Comparison of ENCODE assay signal across 11 cellular contexts in the genomic region with DNA sequence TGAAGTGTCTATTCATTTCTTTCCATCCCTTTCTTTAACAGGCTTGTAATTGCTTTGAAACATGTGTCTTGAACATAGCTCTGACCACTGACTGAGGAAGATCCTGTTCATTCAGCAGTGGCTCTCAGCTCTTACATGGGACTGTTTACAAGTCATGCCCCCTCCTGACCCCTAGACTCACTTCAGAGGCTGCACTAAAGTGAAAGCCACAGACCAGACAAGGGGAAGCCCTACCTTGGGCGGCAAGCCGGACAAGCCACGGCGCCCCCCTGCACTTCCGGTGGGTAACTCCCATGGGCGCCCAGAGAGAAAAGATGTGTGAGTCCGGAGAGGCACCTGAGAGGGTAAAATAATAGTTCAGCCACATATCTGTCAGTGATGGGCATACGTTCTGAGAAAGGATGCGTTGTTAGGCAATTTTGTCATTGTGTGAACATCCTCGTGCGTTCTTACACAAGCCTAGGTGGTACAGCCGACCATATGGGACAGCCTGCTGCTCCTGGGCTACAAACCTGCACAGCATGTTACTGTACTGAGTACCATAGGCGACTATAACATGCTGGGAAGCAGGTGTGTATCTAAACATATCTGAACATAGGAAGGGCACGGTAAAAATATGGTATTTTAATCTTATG.
DNase-seq lines count a peak whose midpoint lies in the region; ATAC-seq, FAIRE-seq and TF ChIP-seq lines count a peak whose summit lies in the region.
"Had no signal": no experiment of that assay in that cellular context is flagged by ENCODE, and none has a peak within 500 bp of the region (broad histone marks: within the 10 kb centered on the region; RNA-seq: fewer than 3 reads in every experiment).

No MANE protein-coding gene starts in this region.

- no peaks in the 10 kb centered on the region for H3K36me3 Mint-ChIP-seq in activated naive CD8-positive, alpha-beta T cell treated with anti-CD3 and anti-CD28 coated beads for 36 hours
- no peaks in the 10 kb centered on the region for H3K36me3 Mint-ChIP-seq in progenitor cell of endocrine pancreas (ENCODE audit: insufficient read depth)
- H3K36me3 Mint-ChIP-seq: T-cell had no signal

- peak; percentile 89 for FAIRE-seq in GM12891 (lab: Jason Lieb, UNC)

- no peak for TF ChIP-seq POLR2A in GM12891 (IDR thresholded peaks at IDR 0.05; ENCODE audit: low read depth, low read length)

- no peak overlapping the region for H3K4me3 Mint-ChIP-seq in activated naive CD8-positive, alpha-beta T cell treated with anti-CD3 and anti-CD28 coated beads for 36 hours
- no peak overlapping the region for H3K4me3 Mint-ChIP-seq in progenitor cell of endocrine pancreas (ENCODE audit: low read depth)
- H3K4me3 Mint-ChIP-seq: T-cell had no signal

- no peak overlapping the region for H3K27ac Mint-ChIP-seq in activated naive CD8-positive, alpha-beta T cell treated with anti-CD3 and anti-CD28 coated beads for 36 hours
- no peak overlapping the region for H3K27ac Mint-ChIP-seq in progenitor cell of endocrine pancreas

- peaks cover 26% of the 10 kb centered on the region for H3K4me1 Mint-ChIP-seq in activated naive CD8-positive, alpha-beta T cell treated with anti-CD3 and anti-CD28 coated beads for 36 hours
- peaks cover 3% of the 10 kb centered on the region for H3K4me1 Mint-ChIP-seq in progenitor cell of endocrine pancreas (ENCODE audit: low read depth)

- H3K9me3 Mint-ChIP-seq in activated naive CD8-positive, alpha-beta T cell treated with anti-CD3 and anti-CD28 coated beads for 36 hours = peaks cover 1% of the 10 kb centered on the region
- H3K9me3 Mint-ChIP-seq in progenitor cell of endocrine pancreas (ENCODE audit: low read depth) = peaks cover 4% of the 10 kb centered on the region

- peaks cover 4% of the 10 kb centered on the region for H3K27me3 Mint-ChIP-seq in activated naive CD8-positive, alpha-beta T cell treated with anti-CD3 and anti-CD28 coated beads for 36 hours
- H3K27me3 Mint-ChIP-seq in progenitor cell of endocrine pancreas = peaks cover 7% of the 10 kb centered on the region
- H3K27me3 Mint-ChIP-seq: T-cell had no signal

- DNase-seq in GM12891 (ENCODE audit: insufficient read length, low spot score) (no peak), medulla oblongata (ENCODE audit: extremely low spot score) (no peak), Kasumi-1 (lab: John Stamatoyannopoulos, UW) (no peak), progenitor cell of endocrine pancreas (ENCODE audit: low spot score, unreplicated experiment) (no peak), NOMO-1 (lab: John Stamatoyannopoulos, UW; ENCODE audit: unreplicated experiment in 2 of 2) (no peak)
- DNase-seq in activated naive CD8-positive, alpha-beta T cell treated with anti-CD3 and anti-CD28 coated beads for 36 hours = peak; percentile 35
- DNase-seq: body of pancreas, stomach had no signal

- TF ChIP-seq CTCF in progenitor cell of endocrine pancreas (IDR thresholded peaks at IDR 0.05; ENCODE audit: unreplicated experiment) = no peak

- peak; percentile 47 for ATAC-seq in GM19455 (IDR thresholded peaks at IDR 0.05; ENCODE audit: unreplicated experiment)
- ATAC-seq in HG03139 (IDR thresholded peaks at IDR 0.05; ENCODE audit: unreplicated experiment) = peak; percentile 62
- ATAC-seq: body of pancreas, T-cell had no signal

TF ChIP-seq in GM12891, 5 proteins besides CTCF, POLR2A, EP300 and RAD21:
- TF ChIP-seq TAF1 (IDR thresholded peaks at IDR 0.05; ENCODE audit: low read depth, low read length) (no peak), POLR2AphosphoS5 (IDR thresholded peaks at IDR 0.05; ENCODE audit: low read depth, low read length) (no peak), PAX5 (IDR thresholded peaks at IDR 0.05; ENCODE audit: insufficient read depth, low read length, severe bottlenecking) (no peak), SPI1 (IDR thresholded peaks at IDR 0.05; ENCODE audit: low read depth, low read length) (0 out of 2 replicates have a peak, but pooled peaks have one; percentile 4)
